22 cellular contexts compared by ENCODE assay signal in the genomic region with DNA sequence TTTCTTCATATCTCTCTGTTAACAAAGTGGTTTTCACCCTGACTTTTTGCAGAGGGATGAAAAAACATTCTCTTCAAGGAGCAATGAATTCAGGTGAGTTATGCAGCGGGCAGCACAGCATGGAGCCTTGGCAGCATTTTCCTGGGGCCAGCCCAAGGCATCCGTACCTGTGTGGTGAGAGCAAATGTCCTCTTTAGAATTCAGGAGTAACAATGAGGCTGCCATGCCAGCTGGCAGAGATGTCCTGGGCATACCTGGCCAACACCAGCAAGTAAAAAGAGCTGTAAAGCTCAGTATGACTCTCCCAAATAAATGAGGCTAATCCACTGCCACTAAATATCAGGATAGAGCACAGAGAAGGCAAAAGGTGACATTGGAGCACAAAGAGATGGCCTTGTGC.
"Had no signal": no experiment of that assay in that cellular context is flagged by ENCODE, and none has a peak within 500 bp of the region (broad histone marks: within the 10 kb centered on the region; RNA-seq: fewer than 3 reads in every experiment).

No MANE protein-coding gene starts in this region.

- H3K4me3 ChIP-seq: coronary artery, dorsolateral prefrontal cortex had no signal

- DNase-seq: activated CD4-positive, alpha-beta memory T cell treated with anti-CD3 and anti-CD28 coated beads for 36 hours; activated CD4-positive, alpha-beta T cell treated with anti-CD3 and anti-CD28 coated beads for 36 hours; activated CD4-positive, alpha-beta T cell treated with anti-CD3 and anti-CD28 coated beads, Interleukin-2, amount 10 ng/mL, durations not matched to agents 24 days and 14 days; activated CD4-positive, CD25-positive, alpha-beta regulatory T cell; activated CD4-positive, CD25-positive, alpha-beta regulatory T cell treated with anti-CD3 and anti-CD28 coated beads, Interleukin-2, amount 50 U/mL, for 72 hours; activated CD8-positive, alpha-beta memory T cell treated with anti-CD3 and anti-CD28 coated beads, Interleukin-2, amount 50 U/mL, for 48 hours; activated gamma-delta T cell; activated naive CD4-positive, alpha-beta T cell; activated naive CD4-positive, alpha-beta T cell treated with anti-CD3 and anti-CD28 coated beads, Interleukin-2, amount 10 ng/mL, durations not matched to agents 7 days and 5 days; activated naive CD8-positive, alpha-beta T cell treated with anti-CD3 and anti-CD28 coated beads, Interleukin-2, amount 10 ng/mL, durations not matched to agents 7 days and 5 days; activated T-cell treated with anti-CD3 and anti-CD28 coated beads for 4 hours; activated T-cell treated with anti-CD3 and anti-CD28 coated beads, Interleukin-2, amount 50 U/mL, for 24 hours; activated T-cell treated with anti-CD3 and anti-CD28 coated beads, Interleukin-2, amount 50 U/mL, for 72 hours; anterior cingulate cortex; brain microvascular endothelial cell; effector memory CD4-positive, alpha-beta T cell; endodermal cell; foreskin fibroblast; head of caudate nucleus; T-helper 2 cell had no signal

- H3K27me3 ChIP-seq: brain microvascular endothelial cell had no signal

- H3K36me3 ChIP-seq: brain microvascular endothelial cell had no signal

- H3K27ac ChIP-seq: brain microvascular endothelial cell, coronary artery had no signal
